ENCODE assay signal across 1 cellular context in the genomic region with DNA sequence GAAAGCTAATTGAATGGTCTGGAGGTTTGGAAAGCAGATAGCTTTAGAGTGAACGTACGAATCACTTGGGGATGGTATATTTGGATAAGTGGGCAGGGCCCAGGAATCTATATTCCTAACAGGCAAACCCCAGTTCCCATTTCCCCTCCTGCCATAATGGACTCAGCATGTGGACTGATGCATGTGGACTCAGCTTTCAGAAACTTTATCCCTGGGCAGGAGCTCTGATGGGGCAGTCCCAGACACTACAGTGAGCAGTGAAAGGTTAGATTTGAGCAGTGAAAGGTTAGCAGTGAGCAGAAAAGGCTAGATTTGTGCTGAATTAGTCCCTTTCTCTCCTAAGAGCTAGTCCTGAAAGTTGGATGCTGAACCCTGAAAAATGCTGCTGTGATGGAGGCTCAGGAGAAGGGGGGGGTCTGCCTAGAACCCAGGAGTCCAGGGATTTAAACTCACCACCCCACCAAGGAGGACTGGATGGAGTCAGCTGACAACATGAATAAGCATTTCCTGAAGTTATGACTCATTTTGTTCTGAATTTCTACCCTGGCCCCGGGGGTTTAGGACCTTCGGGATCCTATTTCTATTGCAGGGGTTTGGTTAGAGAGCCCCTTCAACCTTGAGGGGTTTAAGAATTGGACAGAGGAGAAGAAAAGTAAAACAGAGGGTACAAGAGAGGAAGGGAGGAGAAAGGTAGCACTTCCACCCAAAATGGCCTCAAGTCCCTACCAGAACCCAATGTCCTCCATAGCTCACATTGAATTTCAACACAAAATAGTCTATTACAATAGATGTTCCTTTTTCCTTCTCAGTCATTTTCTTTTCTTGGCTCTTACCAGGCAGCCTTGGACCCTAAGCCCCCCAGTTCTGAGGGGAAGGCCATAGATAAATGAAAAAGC.
TF ChIP-seq lines count a peak whose summit lies in the region.

No MANE protein-coding gene starts in this region.

TF ChIP-seq in K562, 482 proteins besides CTCF, POLR2A, EP300 and RAD21 (continued from another document):
- TF ChIP-seq MEF2A (IDR thresholded peaks at IDR 0.05; ENCODE audit: control insufficient read depth, low read depth, low read length) (no peak), ZNF23 (CRISPR knock-in tag; IDR thresholded peaks at IDR 0.05) (no peak), RCOR1 (IDR thresholded peaks at IDR 0.05; ENCODE audit: borderline replicate concordance in 1 of 2, low read depth in 2 of 2, low read length in 2 of 2) (no peak), BRD9 (IDR thresholded peaks at IDR 0.05; ENCODE audit: low read depth, partially characterized antibody) (no peak), ATF7 (IDR thresholded peaks at IDR 0.05) (peak; percentile 16; the same call in 1 of the 2 replicates), JUN (IDR thresholded peaks at IDR 0.05; ENCODE audit: borderline replicate concordance, low read depth, low read length) (peak; percentile 78), JUN (CRISPR knock-in tag; IDR thresholded peaks at IDR 0.05; ENCODE audit: borderline replicate concordance) (no peak), KDM4B (IDR thresholded peaks at IDR 0.05; ENCODE audit: borderline replicate concordance in 2 of 2, low read depth in 1 of 2) (no peak), CBFA2T2 (conservative IDR thresholded peaks at IDR 0.05) (no peak), ZBTB7A (IDR thresholded peaks at IDR 0.05; ENCODE audit: borderline replicate concordance, control insufficient read depth, low read depth, low read length) (no peak), FOXA3 (CRISPR knock-in tag; conservative IDR thresholded peaks at IDR 0.05 in 1 of 2, IDR thresholded peaks at IDR 0.05 in 1 of 2) (no peak), HEY1 (CRISPR knock-in tag; IDR thresholded peaks at IDR 0.05; ENCODE audit: borderline replicate concordance) (no peak), SMARCE1 (IDR thresholded peaks at IDR 0.05) (peak; percentile 69; the same call in 1 of the 2 replicates), TBP (optimal IDR thresholded peaks at IDR 0.05; ENCODE audit: low read depth, low read length) (no peak), BACH1 (tag; IDR thresholded peaks at IDR 0.05) (peak; percentile 46; the same call in 1 of the 2 replicates), ZNF766 (CRISPR knock-in tag; conservative IDR thresholded peaks at IDR 0.05) (0 out of 2 replicates have a peak, but pooled peaks have one; percentile 27), ARID1B (IDR thresholded peaks at IDR 0.05) (peak; percentile 60), SRSF3 (IDR thresholded peaks at IDR 0.05; ENCODE audit: insufficient read depth, low read length) (no peak), SMARCA4 (IDR thresholded peaks at IDR 0.05) (peak; percentile 82), NR4A1 (CRISPR knock-in tag; IDR thresholded peaks at IDR 0.05) (no peak), NR4A1 (tag; IDR thresholded peaks at IDR 0.05) (0 out of 2 replicates have a peak, but pooled peaks have one; percentile 23), MAFG (tag; conservative IDR thresholded peaks at IDR 0.05) (peak; percentile 63), ZNF778 (CRISPR knock-in tag; IDR thresholded peaks at IDR 0.05) (no peak), LCOR (CRISPR knock-in tag; IDR thresholded peaks at IDR 0.05) (no peak), NFRKB (IDR thresholded peaks at IDR 0.05; ENCODE audit: low read depth) (peak; percentile 38; the same call in 1 of the 2 replicates), ZNF316 (IDR thresholded peaks at IDR 0.05) (peak; percentile 68), SMARCC2 (IDR thresholded peaks at IDR 0.05; ENCODE audit: low read depth) (peak; percentile 66; the same call in 1 of the 2 replicates), DPF2 (IDR thresholded peaks at IDR 0.05) (peak; percentile 87), TEAD2 (tag; IDR thresholded peaks at IDR 0.05) (no peak)
- TF ChIP-seq, protein P1, sequence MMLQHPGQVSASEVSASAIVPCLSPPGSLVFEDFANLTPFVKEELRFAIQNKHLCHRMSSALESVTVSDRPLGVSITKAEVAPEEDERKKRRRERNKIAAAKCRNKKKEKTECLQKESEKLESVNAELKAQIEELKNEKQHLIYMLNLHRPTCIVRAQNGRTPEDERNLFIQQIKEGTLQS (IDR thresholded peaks at IDR 0.05), result peak; percentile 93
- TF ChIP-seq, protein P1 (CRISPR knock-in tag; conservative IDR thresholded peaks at IDR 0.05), result no peak; the same call in 1 of the 2 replicates
- TF ChIP-seq, protein P2, sequence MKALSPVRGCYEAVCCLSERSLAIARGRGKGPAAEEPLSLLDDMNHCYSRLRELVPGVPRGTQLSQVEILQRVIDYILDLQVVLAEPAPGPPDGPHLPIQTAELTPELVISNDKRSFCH (CRISPR knock-in tag; IDR thresholded peaks at IDR 0.05), result no peak
- TF ChIP-seq, protein P2 (tag; IDR thresholded peaks at IDR 0.05), result no peak
- TF ChIP-seq, protein P3, sequence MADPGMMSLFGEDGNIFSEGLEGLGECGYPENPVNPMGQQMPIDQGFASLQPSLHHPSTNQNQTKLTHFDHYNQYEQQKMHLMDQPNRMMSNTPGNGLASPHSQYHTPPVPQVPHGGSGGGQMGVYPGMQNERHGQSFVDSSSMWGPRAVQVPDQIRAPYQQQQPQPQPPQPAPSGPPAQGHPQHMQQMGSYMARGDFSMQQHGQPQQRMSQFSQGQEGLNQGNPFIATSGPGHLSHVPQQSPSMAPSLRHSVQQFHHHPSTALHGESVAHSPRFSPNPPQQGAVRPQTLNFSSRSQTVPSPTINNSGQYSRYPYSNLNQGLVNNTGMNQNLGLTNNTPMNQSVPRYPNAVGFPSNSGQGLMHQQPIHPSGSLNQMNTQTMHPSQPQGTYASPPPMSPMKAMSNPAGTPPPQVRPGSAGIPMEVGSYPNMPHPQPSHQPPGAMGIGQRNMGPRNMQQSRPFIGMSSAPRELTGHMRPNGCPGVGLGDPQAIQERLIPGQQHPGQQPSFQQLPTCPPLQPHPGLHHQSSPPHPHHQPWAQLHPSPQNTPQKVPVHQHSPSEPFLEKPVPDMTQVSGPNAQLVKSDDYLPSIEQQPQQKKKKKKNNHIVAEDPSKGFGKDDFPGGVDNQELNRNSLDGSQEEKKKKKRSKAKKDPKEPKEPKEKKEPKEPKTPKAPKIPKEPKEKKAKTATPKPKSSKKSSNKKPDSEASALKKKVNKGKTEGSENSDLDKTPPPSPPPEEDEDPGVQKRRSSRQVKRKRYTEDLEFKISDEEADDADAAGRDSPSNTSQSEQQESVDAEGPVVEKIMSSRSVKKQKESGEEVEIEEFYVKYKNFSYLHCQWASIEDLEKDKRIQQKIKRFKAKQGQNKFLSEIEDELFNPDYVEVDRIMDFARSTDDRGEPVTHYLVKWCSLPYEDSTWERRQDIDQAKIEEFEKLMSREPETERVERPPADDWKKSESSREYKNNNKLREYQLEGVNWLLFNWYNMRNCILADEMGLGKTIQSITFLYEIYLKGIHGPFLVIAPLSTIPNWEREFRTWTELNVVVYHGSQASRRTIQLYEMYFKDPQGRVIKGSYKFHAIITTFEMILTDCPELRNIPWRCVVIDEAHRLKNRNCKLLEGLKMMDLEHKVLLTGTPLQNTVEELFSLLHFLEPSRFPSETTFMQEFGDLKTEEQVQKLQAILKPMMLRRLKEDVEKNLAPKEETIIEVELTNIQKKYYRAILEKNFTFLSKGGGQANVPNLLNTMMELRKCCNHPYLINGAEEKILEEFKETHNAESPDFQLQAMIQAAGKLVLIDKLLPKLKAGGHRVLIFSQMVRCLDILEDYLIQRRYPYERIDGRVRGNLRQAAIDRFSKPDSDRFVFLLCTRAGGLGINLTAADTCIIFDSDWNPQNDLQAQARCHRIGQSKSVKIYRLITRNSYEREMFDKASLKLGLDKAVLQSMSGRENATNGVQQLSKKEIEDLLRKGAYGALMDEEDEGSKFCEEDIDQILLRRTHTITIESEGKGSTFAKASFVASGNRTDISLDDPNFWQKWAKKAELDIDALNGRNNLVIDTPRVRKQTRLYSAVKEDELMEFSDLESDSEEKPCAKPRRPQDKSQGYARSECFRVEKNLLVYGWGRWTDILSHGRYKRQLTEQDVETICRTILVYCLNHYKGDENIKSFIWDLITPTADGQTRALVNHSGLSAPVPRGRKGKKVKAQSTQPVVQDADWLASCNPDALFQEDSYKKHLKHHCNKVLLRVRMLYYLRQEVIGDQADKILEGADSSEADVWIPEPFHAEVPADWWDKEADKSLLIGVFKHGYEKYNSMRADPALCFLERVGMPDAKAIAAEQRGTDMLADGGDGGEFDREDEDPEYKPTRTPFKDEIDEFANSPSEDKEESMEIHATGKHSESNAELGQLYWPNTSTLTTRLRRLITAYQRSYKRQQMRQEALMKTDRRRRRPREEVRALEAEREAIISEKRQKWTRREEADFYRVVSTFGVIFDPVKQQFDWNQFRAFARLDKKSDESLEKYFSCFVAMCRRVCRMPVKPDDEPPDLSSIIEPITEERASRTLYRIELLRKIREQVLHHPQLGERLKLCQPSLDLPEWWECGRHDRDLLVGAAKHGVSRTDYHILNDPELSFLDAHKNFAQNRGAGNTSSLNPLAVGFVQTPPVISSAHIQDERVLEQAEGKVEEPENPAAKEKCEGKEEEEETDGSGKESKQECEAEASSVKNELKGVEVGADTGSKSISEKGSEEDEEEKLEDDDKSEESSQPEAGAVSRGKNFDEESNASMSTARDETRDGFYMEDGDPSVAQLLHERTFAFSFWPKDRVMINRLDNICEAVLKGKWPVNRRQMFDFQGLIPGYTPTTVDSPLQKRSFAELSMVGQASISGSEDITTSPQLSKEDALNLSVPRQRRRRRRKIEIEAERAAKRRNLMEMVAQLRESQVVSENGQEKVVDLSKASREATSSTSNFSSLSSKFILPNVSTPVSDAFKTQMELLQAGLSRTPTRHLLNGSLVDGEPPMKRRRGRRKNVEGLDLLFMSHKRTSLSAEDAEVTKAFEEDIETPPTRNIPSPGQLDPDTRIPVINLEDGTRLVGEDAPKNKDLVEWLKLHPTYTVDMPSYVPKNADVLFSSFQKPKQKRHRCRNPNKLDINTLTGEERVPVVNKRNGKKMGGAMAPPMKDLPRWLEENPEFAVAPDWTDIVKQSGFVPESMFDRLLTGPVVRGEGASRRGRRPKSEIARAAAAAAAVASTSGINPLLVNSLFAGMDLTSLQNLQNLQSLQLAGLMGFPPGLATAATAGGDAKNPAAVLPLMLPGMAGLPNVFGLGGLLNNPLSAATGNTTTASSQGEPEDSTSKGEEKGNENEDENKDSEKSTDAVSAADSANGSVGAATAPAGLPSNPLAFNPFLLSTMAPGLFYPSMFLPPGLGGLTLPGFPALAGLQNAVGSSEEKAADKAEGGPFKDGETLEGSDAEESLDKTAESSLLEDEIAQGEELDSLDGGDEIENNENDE (IDR thresholded peaks at IDR 0.05; ENCODE audit: low read depth, low read length), result no peak
- TF ChIP-seq, protein P4, sequence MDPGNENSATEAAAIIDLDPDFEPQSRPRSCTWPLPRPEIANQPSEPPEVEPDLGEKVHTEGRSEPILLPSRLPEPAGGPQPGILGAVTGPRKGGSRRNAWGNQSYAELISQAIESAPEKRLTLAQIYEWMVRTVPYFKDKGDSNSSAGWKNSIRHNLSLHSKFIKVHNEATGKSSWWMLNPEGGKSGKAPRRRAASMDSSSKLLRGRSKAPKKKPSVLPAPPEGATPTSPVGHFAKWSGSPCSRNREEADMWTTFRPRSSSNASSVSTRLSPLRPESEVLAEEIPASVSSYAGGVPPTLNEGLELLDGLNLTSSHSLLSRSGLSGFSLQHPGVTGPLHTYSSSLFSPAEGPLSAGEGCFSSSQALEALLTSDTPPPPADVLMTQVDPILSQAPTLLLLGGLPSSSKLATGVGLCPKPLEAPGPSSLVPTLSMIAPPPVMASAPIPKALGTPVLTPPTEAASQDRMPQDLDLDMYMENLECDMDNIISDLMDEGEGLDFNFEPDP (CRISPR knock-in tag; IDR thresholded peaks at IDR 0.05), result no peak
- TF ChIP-seq, protein P5, sequence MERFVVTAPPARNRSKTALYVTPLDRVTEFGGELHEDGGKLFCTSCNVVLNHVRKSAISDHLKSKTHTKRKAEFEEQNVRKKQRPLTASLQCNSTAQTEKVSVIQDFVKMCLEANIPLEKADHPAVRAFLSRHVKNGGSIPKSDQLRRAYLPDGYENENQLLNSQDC (CRISPR knock-in tag; IDR thresholded peaks at IDR 0.05), result no peak
